Comparison of ENCODE assay signal across 17 cellular contexts in genomic region chr4:110865611-110866254, GRCh38.
DNase-seq lines count a peak whose midpoint lies in the region; ATAC-seq and TF ChIP-seq lines count a peak whose summit lies in the region.
"Had no signal": no experiment of that assay in that cellular context is flagged by ENCODE, and none has a peak within 500 bp of the region (broad histone marks: within the 10 kb centered on the region; RNA-seq: fewer than 3 reads in every experiment).

No MANE protein-coding gene starts in this region.

- no peak for ATAC-seq in natural killer cell treated with Interleukin-12 subunit alpha and Interleukin-12 subunit beta and Interleukin-15 and Interleukin-18, amount 100 ng/mL, for 72 hours
- ATAC-seq: Right ventricle myocardium inferior had no signal

- no peaks in the 10 kb centered on the region for H3K36me3 Mint-ChIP-seq in immature natural killer cell
- no peaks in the 10 kb centered on the region for H3K36me3 Mint-ChIP-seq in natural killer cell treated with Interleukin-12 subunit alpha and Interleukin-12 subunit beta and Interleukin-15 and Interleukin-18, amount 100 ng/mL, for 72 hours

- H3K4me3 Mint-ChIP-seq in immature natural killer cell: no peak overlapping the region
- no peak overlapping the region for H3K4me3 Mint-ChIP-seq in natural killer cell treated with Interleukin-12 subunit alpha and Interleukin-12 subunit beta and Interleukin-15 and Interleukin-18, amount 100 ng/mL, for 72 hours
- H3K4me3 Mint-ChIP-seq: activated CD4-positive, alpha-beta T cell treated with anti-CD3 and anti-CD28 coated beads, Interleukin-2, amount 10 ng/mL, durations not matched to agents 7 days and 5 days; T-helper 2 cell treated with Interferon-gamma antibody and Interleukin-4, amounts not matched to agents 5 μg/mL and 100 μg/mL, for 36 hours had no signal

- H3K27ac Mint-ChIP-seq in immature natural killer cell: no peak overlapping the region
- no peak overlapping the region for H3K27ac Mint-ChIP-seq in natural killer cell treated with Interleukin-12 subunit alpha and Interleukin-12 subunit beta and Interleukin-15 and Interleukin-18, amount 100 ng/mL, for 72 hours
- H3K27ac Mint-ChIP-seq: activated CD4-positive, alpha-beta T cell treated with anti-CD3 and anti-CD28 coated beads, Interleukin-2, amount 10 ng/mL, durations not matched to agents 7 days and 5 days; T-helper 2 cell treated with Interferon-gamma antibody and Interleukin-4, amounts not matched to agents 5 μg/mL and 100 μg/mL, for 36 hours had no signal

- peaks cover 0 to 2% (median 0%) of the 10 kb centered on the region in 3 donors for H3K27me3 Mint-ChIP-seq in immature natural killer cell (ENCODE audit: low read depth in 3 of 3)
- no peaks in the 10 kb centered on the region for H3K27me3 Mint-ChIP-seq in natural killer cell treated with Interleukin-12 subunit alpha and Interleukin-12 subunit beta and Interleukin-15 and Interleukin-18, amount 100 ng/mL, for 72 hours
- H3K27me3 Mint-ChIP-seq: activated CD4-positive, alpha-beta T cell treated with anti-CD3 and anti-CD28 coated beads, Interleukin-2, amount 10 ng/mL, durations not matched to agents 7 days and 5 days had no signal

- H3K4me1 Mint-ChIP-seq in immature natural killer cell: no peaks in the 10 kb centered on the region
- no peaks in the 10 kb centered on the region for H3K4me1 Mint-ChIP-seq in natural killer cell treated with Interleukin-12 subunit alpha and Interleukin-12 subunit beta and Interleukin-15 and Interleukin-18, amount 100 ng/mL, for 72 hours (ENCODE audit: low read depth in 2 of 2)
- H3K4me1 Mint-ChIP-seq: activated CD4-positive, alpha-beta T cell treated with anti-CD3 and anti-CD28 coated beads, Interleukin-2, amount 10 ng/mL, durations not matched to agents 7 days and 5 days had no signal

- H3K4me3 ChIP-seq in fibroblast of pulmonary artery (replicated peaks; ENCODE audit: low read depth, low read length): no peak overlapping the region
- H3K4me3 ChIP-seq in retinal pigment epithelial cell (ENCODE audit: low read length): no peak overlapping the region
- H3K4me3 ChIP-seq: esophagus squamous epithelium, suprapubic skin had no signal

- DNase-seq in Daoy (ENCODE audit: low read depth) (peak; percentile 23), M059J (ENCODE audit: low read depth) (peak; percentile 90), fibroblast of pulmonary artery (ENCODE audit: low read depth) (peak; percentile 49), retinal pigment epithelial cell (ENCODE audit: low read depth) (peak; percentile 94), immature natural killer cell (no peak), KBM-7 (no peak)
- no peak for DNase-seq in natural killer cell treated with Interleukin-12 subunit alpha and Interleukin-12 subunit beta and Interleukin-15 and Interleukin-18, amount 100 ng/mL, for 72 hours (ENCODE audit: low spot score)
- no peak for DNase-seq in activated CD4-positive, alpha-beta T cell treated with anti-CD3 and anti-CD28 coated beads, Interleukin-2, amount 50 U/mL, for 1 hour
- DNase-seq: activated CD4-positive, alpha-beta T cell treated with anti-CD3 and anti-CD28 coated beads, Interleukin-2, amount 10 ng/mL, durations not matched to agents 7 days and 5 days; activated T-cell treated with anti-CD3 and anti-CD28 coated beads, Interleukin-2, amount 50 U/mL, for 48 hours; amniotic stem cell; cortex of kidney; esophagus squamous epithelium; NCI-H1092 had no signal

- no peak for TF ChIP-seq CTCF in fibroblast of pulmonary artery (IDR thresholded peaks at IDR 0.05; ENCODE audit: low read length, missing control alignments)
- no peak for TF ChIP-seq CTCF in retinal pigment epithelial cell (conservative IDR thresholded peaks at IDR 0.05; ENCODE audit: low read depth, low read length)

- in situ Hi-C loops in KBM-7 (cut with MboI; ENCODE audit: low pct_unique_long_range_greater_than_20kb, low sequenced_read_pairs): no loop called here

- peaks cover 0 to 24% (median 6%) of the 10 kb centered on the region in 6 donors for H3K9me3 Mint-ChIP-seq in immature natural killer cell
- H3K9me3 Mint-ChIP-seq in natural killer cell treated with Interleukin-12 subunit alpha and Interleukin-12 subunit beta and Interleukin-15 and Interleukin-18, amount 100 ng/mL, for 72 hours: no peaks in the 10 kb centered on the region
- H3K9me3 Mint-ChIP-seq: activated CD4-positive, alpha-beta T cell treated with anti-CD3 and anti-CD28 coated beads, Interleukin-2, amount 10 ng/mL, durations not matched to agents 7 days and 5 days; T-helper 2 cell treated with Interferon-gamma antibody and Interleukin-4, amounts not matched to agents 5 μg/mL and 100 μg/mL, for 36 hours had no signal

Comparison
In these comparisons a context has a peak if more than half of its experiments do, and no peak if none do; other contexts are left out.
1. DNase-seq: peak in Daoy (single experiment), M059J (single experiment), fibroblast of pulmonary artery (single experiment) and retinal pigment epithelial cell (single experiment); none in immature natural killer cell (0 of 3), natural killer cell treated with Interleukin-12 subunit alpha and Interleukin-12 subunit beta and Interleukin-15 and Interleukin-18, amount 100 ng/mL, for 72 hours (single experiment), KBM-7 (single experiment) and activated CD4-positive, alpha-beta T cell treated with anti-CD3 and anti-CD28 coated beads, Interleukin-2, amount 50 U/mL, for 1 hour (single experiment).